26 cellular contexts compared by ENCODE assay signal in the genomic region with DNA sequence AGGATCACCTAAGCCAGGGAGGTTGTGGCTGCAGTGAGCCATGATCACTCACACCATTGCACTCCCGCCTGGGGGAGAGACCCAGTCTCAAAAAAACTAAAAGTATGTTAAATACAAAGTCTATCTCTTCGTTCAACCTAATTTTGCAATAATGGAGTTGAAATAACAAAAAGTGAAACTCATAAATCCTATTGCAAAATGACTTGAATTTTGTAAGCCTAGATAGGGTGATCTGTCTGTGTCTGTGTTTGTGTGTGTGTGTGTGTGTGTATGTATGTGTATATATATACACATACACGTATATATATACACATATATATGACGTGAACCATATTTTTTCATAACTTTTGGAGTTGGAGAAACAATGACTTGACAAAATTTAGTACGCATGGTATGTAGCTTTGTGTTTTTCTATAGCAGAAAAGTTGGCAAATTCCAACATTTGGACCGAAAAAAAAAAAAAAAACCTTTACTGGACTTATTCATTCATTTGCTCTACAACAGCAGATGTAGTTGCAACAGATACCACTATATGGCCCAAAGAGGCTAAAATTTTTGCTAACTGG.
"Had no signal": no experiment of that assay in that cellular context is flagged by ENCODE, and none has a peak within 500 bp of the region (broad histone marks: within the 10 kb centered on the region; RNA-seq: fewer than 3 reads in every experiment).

No MANE protein-coding gene starts in this region.

- H3K27ac Mint-ChIP-seq: activated CD4-positive, alpha-beta memory T cell treated with anti-CD3 and anti-CD28 coated beads for 36 hours; activated CD4-positive, alpha-beta T cell treated with anti-CD3 and anti-CD28 coated beads, Interleukin-2, amount 10 ng/mL, durations not matched to agents 7 days and 5 days; activated naive CD4-positive, alpha-beta T cell treated with anti-CD3 and anti-CD28 coated beads for 36 hours; activated naive CD8-positive, alpha-beta T cell; T-cell had no signal

- H3K4me1 Mint-ChIP-seq: activated CD4-positive, alpha-beta T cell treated with anti-CD3 and anti-CD28 coated beads, Interleukin-2, amount 10 ng/mL, durations not matched to agents 7 days and 5 days; T-cell had no signal

- H3K27me3 Mint-ChIP-seq: activated CD4-positive, alpha-beta memory T cell treated with anti-CD3 and anti-CD28 coated beads for 36 hours; activated CD4-positive, alpha-beta T cell treated with anti-CD3 and anti-CD28 coated beads, Interleukin-2, amount 10 ng/mL, durations not matched to agents 7 days and 5 days; activated naive CD8-positive, alpha-beta T cell; T-cell had no signal

- H3K9me3 Mint-ChIP-seq: activated CD4-positive, alpha-beta memory T cell treated with anti-CD3 and anti-CD28 coated beads for 36 hours; activated CD4-positive, alpha-beta T cell treated with anti-CD3 and anti-CD28 coated beads, Interleukin-2, amount 10 ng/mL, durations not matched to agents 7 days and 5 days; activated naive CD4-positive, alpha-beta T cell treated with anti-CD3 and anti-CD28 coated beads for 36 hours had no signal

- H3K27ac ChIP-seq: PC-9, SK-N-MC, VCaP had no signal

- H3K4me2 ChIP-seq: PC-9 had no signal

- ATAC-seq: activated T-cell treated with anti-CD3 and anti-CD28 coated beads, Interleukin-2, amount 50 U/mL, for 4 hours; T-cell had no signal

- H3K4me3 ChIP-seq: PC-9, SK-N-MC had no signal

- H3K4me3 Mint-ChIP-seq: activated CD4-positive, alpha-beta memory T cell treated with anti-CD3 and anti-CD28 coated beads for 36 hours; activated CD4-positive, alpha-beta T cell treated with anti-CD3 and anti-CD28 coated beads, Interleukin-2, amount 10 ng/mL, durations not matched to agents 7 days and 5 days; activated naive CD4-positive, alpha-beta T cell treated with anti-CD3 and anti-CD28 coated beads for 36 hours; activated naive CD8-positive, alpha-beta T cell; activated T-cell treated with anti-CD3 and anti-CD28 coated beads, Interleukin-2, amount 50 U/mL, for 4 hours; T-cell had no signal

- H2AFZ ChIP-seq: PC-9 had no signal

- H3K36me3 Mint-ChIP-seq: activated CD4-positive, alpha-beta memory T cell treated with anti-CD3 and anti-CD28 coated beads for 36 hours; activated naive CD8-positive, alpha-beta T cell; T-cell had no signal

- DNase-seq: activated CD4-positive, alpha-beta memory T cell treated with anti-CD3 and anti-CD28 coated beads for 36 hours; activated CD4-positive, alpha-beta T cell treated with anti-CD3 and anti-CD28 coated beads, Interleukin-2, amount 10 ng/mL, durations not matched to agents 7 days and 5 days; activated CD4-positive, CD25-positive, alpha-beta regulatory T cell; activated CD8-positive, alpha-beta memory T cell treated with anti-CD3 and anti-CD28 coated beads for 24 hours; activated effector memory CD4-positive, alpha-beta T cell treated with anti-CD3 and anti-CD28 coated beads, Interleukin-2, amount 50 U/mL, for 16 hours; activated naive CD4-positive, alpha-beta T cell treated with anti-CD3 and anti-CD28 coated beads for 36 hours; activated T-cell treated with anti-CD3 and anti-CD28 coated beads, Interleukin-2, amount 50 U/mL, for 4 hours; anterior cingulate cortex; caudate nucleus; MM.1S; NCI-H1092; NCI-H1417 treated with DMSO at 0.1 percent for 48 hours; NCI-H1694; NCI-H2029 treated with DMSO at 0.1 percent for 48 hours; NCI-H345; NCI-H510A; NCI-H526 treated with DMSO at 0.1 percent for 48 hours; NCI-H82; SHP77 treated with DMSO at 0.1 percent for 48 hours; T-cell; T-helper 2 cell; T1000 had no signal
